Comparison of ENCODE assay signal across 9 cellular contexts in the genomic region with DNA sequence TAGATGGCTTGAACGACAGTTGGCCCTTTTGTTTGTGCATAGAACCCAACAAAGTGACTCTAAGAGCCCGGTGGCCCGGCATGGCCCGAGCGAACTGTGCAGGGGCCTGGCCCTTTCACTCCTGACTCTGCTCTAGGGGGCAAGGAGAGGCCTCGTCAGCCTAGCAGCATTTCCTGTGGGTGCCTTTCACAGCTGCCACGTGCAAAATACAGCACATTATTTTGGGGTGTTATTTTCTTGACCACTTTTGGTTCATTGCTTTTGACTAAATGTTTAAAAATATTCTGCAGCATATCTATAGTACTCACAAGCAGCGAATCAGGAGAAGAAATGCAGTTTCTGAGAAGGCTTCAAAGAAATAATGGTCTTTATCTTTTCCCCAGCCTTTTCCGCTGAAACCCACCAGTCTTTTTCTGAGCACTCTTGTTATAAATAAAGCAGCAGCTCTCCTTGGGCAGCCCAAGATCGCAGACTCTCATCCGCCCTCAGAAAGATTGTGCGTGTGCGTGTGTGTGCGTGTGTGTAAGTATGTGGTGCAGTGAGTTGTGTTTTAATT. TPM values are rescaled to one million over a fixed set of nuclear protein-coding genes. Genes with fewer than 3 reads are reported as not detected.
DNase-seq lines count a peak whose midpoint lies in the region; ATAC-seq, FAIRE-seq and TF ChIP-seq lines count a peak whose summit lies in the region.
"Had no signal": no experiment of that assay in that cellular context is flagged by ENCODE, and none has a peak within 500 bp of the region (broad histone marks: within the 10 kb centered on the region; RNA-seq: fewer than 3 reads in every experiment).

No MANE protein-coding gene starts in this region.

- in situ Hi-C loops in HepG2 (cut with HindIII; ENCODE audit: extremely low pct_ligation_motif_present, low pct_unique_long_range_greater_than_20kb) = no loop called here

- H3K27me3 ChIP-seq in HepG2 (ENCODE audit: control insufficient read depth in 1 of 2, insufficient read depth in 2 of 2, low read length in 2 of 2) (no peaks in the 10 kb centered on the region), right lobe of liver (no peaks in the 10 kb centered on the region), BE2C (no peaks in the 10 kb centered on the region)

- H3K4me1 Mint-ChIP-seq in progenitor cell of endocrine pancreas (ENCODE audit: low read depth) = peaks cover 8% of the 10 kb centered on the region

- H3K4me3 ChIP-seq in HepG2 (replicated peaks in 1 of 3; ENCODE audit: insufficient read depth in 1 of 3, low read depth in 2 of 3, low read length in 3 of 3) (no peak overlapping the region), right lobe of liver (no peak overlapping the region), BE2C (ENCODE audit: low read depth, low read length) (no peak overlapping the region)

- WGBS in HepG2 (ENCODE audit: low lambda C conversion rate) = 94% methylated on average over 13 of the region's 14 CpGs
- WGBS in right lobe of liver (ENCODE audit: insufficient coverage, low coverage, low lambda C conversion rate, missing lambda C conversion rate) = 61% methylated on average over 10 of the region's 14 CpGs

- H3K9ac ChIP-seq in HepG2 (ENCODE audit: insufficient read depth, low read depth, low read length) = no peak overlapping the region

- H3K36me3 Mint-ChIP-seq in progenitor cell of endocrine pancreas (ENCODE audit: insufficient read depth) = peaks cover 4% of the 10 kb centered on the region

- H3K9me3 ChIP-seq in HepG2 (ENCODE audit: low read length) (no peaks in the 10 kb centered on the region), right lobe of liver (no peaks in the 10 kb centered on the region), BE2C (no peaks in the 10 kb centered on the region)

- H3K27ac Mint-ChIP-seq in progenitor cell of endocrine pancreas = peak overlapping the region; percentile 6

- no peaks in the 10 kb centered on the region for H3K9me3 Mint-ChIP-seq in progenitor cell of endocrine pancreas (ENCODE audit: low read depth)

- H3K4me1 ChIP-seq in HepG2 (ENCODE audit: insufficient read depth, low read length) (peaks cover 80% of the 10 kb centered on the region), right lobe of liver (peaks cover 0 to 39% (median 12%) of the 10 kb centered on the region in 4 donors), BE2C (peaks cover 31% of the 10 kb centered on the region)

- peaks cover 3 to 11% of the 10 kb centered on the region in 2 experiments; a peak in 3 of 5 replicates for H3K36me3 ChIP-seq in HepG2 (replicated peaks in 1 of 2; ENCODE audit: control insufficient read depth in 1 of 2, insufficient read depth in 2 of 2, low read length in 2 of 2)
- no peaks in the 10 kb centered on the region for H3K36me3 ChIP-seq in right lobe of liver
- H3K36me3 ChIP-seq in BE2C = peaks cover 8% of the 10 kb centered on the region

- POLR2A ChIA-PET in HepG2 (lab: Yijun Ruan, JAX) = no interaction called here

- FAIRE-seq in HepG2 (lab: Jason Lieb, UNC) (no peak), frontal cortex (lab: Jason Lieb, UNC) (no peak)
- FAIRE-seq: TTC549 had no signal

- DNase-seq in HepG2 (ENCODE audit: low spot score) (no peak), right lobe of liver (no peak), activated T-cell treated with anti-CD3 and anti-CD28 coated beads for 24 hours (ENCODE audit: low read depth) (peak; percentile 19), progenitor cell of endocrine pancreas (ENCODE audit: low spot score, unreplicated experiment) (no peak), SKM-1 treated with dmso at 0.1 percent for 144 hours (lab: John Stamatoyannopoulos, UW; ENCODE audit: unreplicated experiment) (no peak), frontal cortex (ENCODE audit: low spot score in 2 of 2) (no peak), BE2C (no peak)

- TF ChIP-seq RAD21 in HepG2 (CRISPR knock-in tag; IDR thresholded peaks at IDR 0.05) = no peak

- BruUV-seq in HepG2 (replicated peaks; lab: Mats Ljungman, UMichigan) = no TSS peak

- no peaks in the 10 kb centered on the region for H4K20me1 ChIP-seq in HepG2 (ENCODE audit: insufficient read depth, low read length)

- H3K4me3 Mint-ChIP-seq in progenitor cell of endocrine pancreas (ENCODE audit: low read depth) = no peak overlapping the region

- H3K79me2 ChIP-seq in HepG2 (ENCODE audit: insufficient read depth, low read length) = peaks cover 49% of the 10 kb centered on the region

- TF ChIP-seq EP300 in HepG2 (IDR thresholded peaks at IDR 0.05; ENCODE audit: low read depth in 2 of 2, low read length in 2 of 2) (no peak), HepG2 (CRISPR knock-in tag; IDR thresholded peaks at IDR 0.05; ENCODE audit: borderline replicate concordance) (no peak)

- H3K27ac ChIP-seq in HepG2 (ENCODE audit: extremely low read length, insufficient read depth, low read length) (peak overlapping the region; percentile 0), right lobe of liver (no peak overlapping the region)

- no peak overlapping the region for H2AFZ ChIP-seq in HepG2 (ENCODE audit: low read length)

- TF ChIP-seq CTCF in HepG2 (CRISPR knock-in tag; IDR thresholded peaks at IDR 0.05) = no peak
- TF ChIP-seq CTCF in right lobe of liver (IDR thresholded peaks at IDR 0.05) = no peak
- TF ChIP-seq CTCF in progenitor cell of endocrine pancreas (IDR thresholded peaks at IDR 0.05; ENCODE audit: unreplicated experiment) = no peak
- TF ChIP-seq CTCF in BE2C (IDR thresholded peaks at IDR 0.05; ENCODE audit: low read depth, low read length) = no peak

- no peak overlapping the region for H3K4me2 ChIP-seq in HepG2 (ENCODE audit: low read depth, low read length)

- TF ChIP-seq POLR2A in HepG2 (IDR thresholded peaks at IDR 0.05; ENCODE audit: insufficient read depth in 1 of 2, low read depth in 2 of 2, low read length in 2 of 2) (no peak), right lobe of liver (IDR thresholded peaks at IDR 0.05) (no peak)

- no peak for ATAC-seq in HepG2
- ATAC-seq in right lobe of liver = no peak
- ATAC-seq in HG03095 (IDR thresholded peaks at IDR 0.05; ENCODE audit: unreplicated experiment) = peak; percentile 61

- H3K27me3 Mint-ChIP-seq in progenitor cell of endocrine pancreas = no peaks in the 10 kb centered on the region

- CTCF ChIA-PET in HepG2 (lab: Yijun Ruan, JAX; ENCODE audit: low intra/inter-chr PET ratio, low total read pairs) = no interaction called here

- intact Hi-C loops in HepG2 (cut with micrococcal nuclease; ENCODE audit: unreplicated experiment) (no loop called here), right lobe of liver (cut with DNase I) (no loop called here)

TF ChIP-seq in HepG2, 621 proteins besides CTCF, POLR2A, EP300 and RAD21 (continues in another document):
- peak; percentile 6; the same call in 1 of the 2 replicates for TF ChIP-seq ZNF768 (CRISPR knock-in tag; IDR thresholded peaks at IDR 0.05)

RNA-seq across cellular contexts. Expression of a gene that starts 31.3 kb away (rescaled TPM):
- total RNA-seq in HepG2 (2016; rRNA removed; fragmentation: Illumina TruSeq; extraction: Trizol) (20.6 and 24.5 TPM in 2 replicates), right lobe of liver (10 to 100 TPM in 4 of 6 experiments, 1 to 10 TPM in 2; 6.5 to 16.6 (median 14.2) TPM), progenitor cell of endocrine pancreas (49.5 and 55.1 TPM in 2 replicates), frontal cortex (46.5 TPM)
- total RNA-seq in HepG2 (2016; cell fraction: cytosol; rRNA removed; fragmentation: Illumina TruSeq; extraction: Trizol; ENCODE audit: low read depth) = 14.8 and 17.4 TPM in 2 replicates
- 16.3 and 24.8 TPM in 2 replicates for total RNA-seq in HepG2 (2016; cell fraction: insoluble cytoplasmic fraction; rRNA removed; fragmentation: Illumina TruSeq; extraction: Trizol)
- 17.6 and 18.2 TPM in 2 replicates for total RNA-seq in HepG2 (2016; cell fraction: membrane; rRNA removed; fragmentation: Illumina TruSeq; extraction: Trizol)
- total RNA-seq in HepG2 (2016; cell fraction: nucleus; rRNA removed; fragmentation: Illumina TruSeq; extraction: Trizol) = 42.7 and 44.6 TPM in 2 replicates
- 33.2 and 40.3 TPM in 2 replicates for polyA plus RNA-seq in HepG2 (2011; rRNA removed)
- 13.1 and 13.6 TPM in 2 replicates for polyA plus RNA-seq in HepG2 (2011; cell fraction: cytosol; rRNA removed)
- polyA plus RNA-seq in HepG2 (2011; cell fraction: nucleus; rRNA removed) = 303 and 327 TPM in 2 replicates
- polyA plus RNA-seq in HepG2 (2012) = 46.9 and 49.5 TPM in 2 replicates
- polyA plus RNA-seq in HepG2 (2016; cell fraction: cytosol; fragmentation: Illumina TruSeq; extraction: Trizol; ENCODE audit: low read depth) = 5.9 and 7.2 TPM in 2 replicates
- polyA plus RNA-seq in HepG2 (2016; cell fraction: insoluble cytoplasmic fraction; fragmentation: Illumina TruSeq; extraction: Trizol; ENCODE audit: low read depth) = 8.2 and 10.8 TPM in 2 replicates
- 5.2 and 5.9 TPM in 2 replicates for polyA plus RNA-seq in HepG2 (2016; cell fraction: membrane; fragmentation: Illumina TruSeq; extraction: Trizol; ENCODE audit: low read depth)
- polyA plus RNA-seq in HepG2 (2016; cell fraction: nucleus; fragmentation: Illumina TruSeq; extraction: Trizol; ENCODE audit: insufficient read depth, low read depth) = 119 and 132 TPM in 2 replicates
- polyA minus RNA-seq in HepG2 (2011; rRNA and poly(A)+ RNA removed; ENCODE audit: low replicate concordance) = 44.8 and 91.4 TPM in 2 replicates
- polyA minus RNA-seq in HepG2 (2011; cell fraction: cytosol; rRNA and poly(A)+ RNA removed) = 13.3 and 16.4 TPM in 2 replicates
- 54.7 and 79.4 TPM in 2 replicates for polyA minus RNA-seq in HepG2 (2011; cell fraction: nucleus; rRNA and poly(A)+ RNA removed)
- 76.3 TPM for polyA plus RNA-seq in BE2C (2012; ENCODE audit: insufficient read depth, insufficient read length, low read depth)
